19 cellular contexts compared by ENCODE assay signal in genomic region chr2:1219901-1220691, GRCh38.
DNase-seq lines count a peak whose midpoint lies in the region; TF ChIP-seq lines count a peak whose summit lies in the region.
"Had no signal": no experiment of that assay in that cellular context is flagged by ENCODE, and none has a peak within 500 bp of the region (broad histone marks: within the 10 kb centered on the region; RNA-seq: fewer than 3 reads in every experiment).

No MANE protein-coding gene starts in this region.

- peak overlapping the region; percentile 31 for H3K4me3 Mint-ChIP-seq in neural crest cell
- H3K4me3 Mint-ChIP-seq: activated CD4-positive, alpha-beta T cell treated with anti-CD3 and anti-CD28 coated beads, Interleukin-2, amount 10 ng/mL, durations not matched to agents 7 days and 5 days; effector memory CD8-positive, alpha-beta T cell had no signal

- peaks cover 19% of the 10 kb centered on the region for H3K27me3 Mint-ChIP-seq in neural crest cell (ENCODE audit: low read depth)
- H3K27me3 Mint-ChIP-seq: activated CD4-positive, alpha-beta T cell treated with anti-CD3 and anti-CD28 coated beads, Interleukin-2, amount 10 ng/mL, durations not matched to agents 7 days and 5 days had no signal

- H3K36me3 Mint-ChIP-seq in neural crest cell (ENCODE audit: low read depth): peaks cover 3% of the 10 kb centered on the region

- no peak for TF ChIP-seq POLR2A in erythroblast (IDR thresholded peaks at IDR 0.05; ENCODE audit: low read length)

- H3K27me3 ChIP-seq in H7 (ENCODE audit: control insufficient read depth, insufficient read depth, low read length) (no peaks in the 10 kb centered on the region), brain microvascular endothelial cell (replicated peaks) (no peaks in the 10 kb centered on the region)

- DNase-seq in AG20443 (ENCODE audit: low spot score) (peak; percentile 49), H7 (peak; percentile 21), brain microvascular endothelial cell (peak; percentile 83), neural crest cell (ENCODE audit: low read depth, low spot score) (no peak), erythroblast (lab: John Stamatoyannopoulos, UW) (no peak), ureter (ENCODE audit: low spot score) (no peak)
- DNase-seq in activated T-cell treated with anti-CD3 and anti-CD28 coated beads, Interleukin-2, amount 50 U/mL, for 1 hour: no peak
- no peak for DNase-seq in activated CD4-positive, CD25-positive, alpha-beta regulatory T cell treated with anti-CD3 and anti-CD28 coated beads, Interleukin-2, amount 50 U/mL, for 72 hours
- DNase-seq: activated CD4-positive, alpha-beta T cell treated with anti-CD3 and anti-CD28 coated beads, Interleukin-2, amount 10 ng/mL, durations not matched to agents 7 days and 5 days; activated naive CD4-positive, alpha-beta T cell treated with anti-CD3 and anti-CD28 coated beads, Interleukin-2, amount 50 U/mL, for 16 hours; activated T-cell treated with anti-CD3 and anti-CD28 coated beads for 4 hours; AML-193; central memory CD4-positive, alpha-beta T cell; effector memory CD8-positive, alpha-beta T cell; left ventricle myocardium inferior; NCI-H2029 treated with DMSO at 0.1 percent for 48 hours; NCI-H69; PC-9 had no signal

- H3K27ac ChIP-seq in brain microvascular endothelial cell: peak overlapping the region; percentile 74
- H3K27ac ChIP-seq: left ventricle myocardium inferior, PC-9, SK-N-MC had no signal

- H3K27ac Mint-ChIP-seq in neural crest cell (ENCODE audit: unreplicated experiment): peak overlapping the region; percentile 62
- H3K27ac Mint-ChIP-seq: activated CD4-positive, alpha-beta T cell treated with anti-CD3 and anti-CD28 coated beads, Interleukin-2, amount 10 ng/mL, durations not matched to agents 7 days and 5 days; effector memory CD8-positive, alpha-beta T cell had no signal

- no peak for TF ChIP-seq CTCF in brain microvascular endothelial cell (IDR thresholded peaks at IDR 0.05; ENCODE audit: low read depth, low read length, missing control alignments)
- TF ChIP-seq CTCF in neural crest cell (conservative IDR thresholded peaks at IDR 0.05): no peak

- H3K36me3 ChIP-seq in H7 (replicated peaks; ENCODE audit: control insufficient read depth, insufficient read depth, low read length) (no peaks in the 10 kb centered on the region; the same call in 1 of the 2 replicates), brain microvascular endothelial cell (replicated peaks) (no peaks in the 10 kb centered on the region)
- H3K36me3 ChIP-seq: left ventricle myocardium inferior had no signal

- peaks cover 3% of the 10 kb centered on the region for H3K9me3 Mint-ChIP-seq in neural crest cell

- H3K4me1 Mint-ChIP-seq in neural crest cell: peaks cover 11% of the 10 kb centered on the region
- H3K4me1 Mint-ChIP-seq: activated CD4-positive, alpha-beta T cell treated with anti-CD3 and anti-CD28 coated beads, Interleukin-2, amount 10 ng/mL, durations not matched to agents 7 days and 5 days had no signal

- in situ Hi-C loops in brain microvascular endothelial cell (cut with HindIII; ENCODE audit: low pct_ligation_motif_present, low sequenced_read_pairs): no loop called here

- H3K4me3 ChIP-seq in H7 (ENCODE audit: insufficient read depth, low read depth, low read length): no peak overlapping the region
- peak overlapping the region; percentile 24 for H3K4me3 ChIP-seq in brain microvascular endothelial cell (ENCODE audit: low read depth, low read length)
- H3K4me3 ChIP-seq: left ventricle myocardium inferior, PC-9, SK-N-MC had no signal

Comparison
In these comparisons a context has a peak if more than half of its experiments do, and no peak if none do; other contexts are left out.
1. DNase-seq: peak in AG20443 (single experiment), H7 (single experiment) and brain microvascular endothelial cell (single experiment); none in neural crest cell (single experiment), erythroblast (0 of 2), activated T-cell treated with anti-CD3 and anti-CD28 coated beads, Interleukin-2, amount 50 U/mL, for 1 hour (single experiment), ureter (single experiment) and activated CD4-positive, CD25-positive, alpha-beta regulatory T cell treated with anti-CD3 and anti-CD28 coated beads, Interleukin-2, amount 50 U/mL, for 72 hours (single experiment).